Comparison of ENCODE assay signal across 20 cellular contexts in genomic region chr2:60958361-60958760, GRCh38. TPM values are rescaled to one million over a fixed set of nuclear protein-coding genes. Genes with fewer than 3 reads are reported as not detected.
DNase-seq lines count a peak whose midpoint lies in the region; ATAC-seq, FAIRE-seq and TF ChIP-seq lines count a peak whose summit lies in the region.
"Had no signal": no experiment of that assay in that cellular context is flagged by ENCODE, and none has a peak within 500 bp of the region (broad histone marks: within the 10 kb centered on the region; RNA-seq: fewer than 3 reads in every experiment).

No MANE protein-coding gene starts in this region.

- no peaks in the 10 kb centered on the region for H3K27me3 ChIP-seq in GM23248 (replicated peaks; ENCODE audit: insufficient read depth)
- no peaks in the 10 kb centered on the region for H3K27me3 ChIP-seq in bronchial epithelial cell (ENCODE audit: control insufficient read depth, insufficient read depth, low read length)
- H3K27me3 ChIP-seq: SJCRH30, tibial nerve had no signal

- H3F3A ChIP-seq in GM23248 (ENCODE audit: insufficient read depth): peaks cover 27% of the 10 kb centered on the region

- intact Hi-C loops in sciatic nerve (cut with DNase I): loop anchor here (10.0 kb wide), 1 partner anchor 1596 kb away; no protein-coding TSS in a partner anchor

- no peak overlapping the region for H2AFZ ChIP-seq in GM23248

- in situ Hi-C loops in GM23248 (cut with MboI): no loop called here

- DNase-seq in A172 (ENCODE audit: low spot score) (peak; percentile 3), GM23248 (peak; percentile 40), bronchial epithelial cell (ENCODE audit: low read depth) (peak; percentile 50), iris pigment epithelial cell (ENCODE audit: low read depth) (peak; percentile 35), NCI-H345 treated with DMSO at 0.1 percent for 48 hours (lab: John Stamatoyannopoulos, UW; ENCODE audit: unreplicated experiment) (no peak), sciatic nerve (ENCODE audit: low spot score) (no peak), NCI-H1092 (lab: John Stamatoyannopoulos, UW) (no peak)
- DNase-seq: activated CD4-positive, alpha-beta T cell treated with anti-CD3 and anti-CD28 coated beads for 36 hours; activated naive CD4-positive, alpha-beta T cell treated with anti-CD3 and anti-CD28 coated beads, Interleukin-2, amount 50 U/mL, for 16 hours; islet precursor cell; midbrain; NCI-H1436 treated with DMSO at 0.1 percent for 48 hours; occipital lobe; stimulated activated CD4-positive, alpha-beta T cell treated with anti-CD3 and anti-CD28 coated beads, Interleukin-4, amount 100 ng/mL, for 4 hours; T1000 had no signal

- ATAC-seq in sciatic nerve (no peak), HG03457 (IDR thresholded peaks at IDR 0.05; ENCODE audit: unreplicated experiment) (no peak)
- ATAC-seq: activated CD4-positive, alpha-beta T cell treated with anti-CD3 and anti-CD28 coated beads for 36 hours had no signal

- peak overlapping the region; percentile 78 for H3K27ac ChIP-seq in GM23248
- H3K27ac ChIP-seq: SJCRH30, tibial nerve had no signal

- H3K36me3 ChIP-seq in GM23248 (ENCODE audit: low read depth) (peaks cover 11% of the 10 kb centered on the region; the same call in 1 of the 2 replicates), bronchial epithelial cell (ENCODE audit: control insufficient read depth, insufficient read depth, low read length) (peaks cover 2% of the 10 kb centered on the region)

- H4K20me1 ChIP-seq in GM23248 (ENCODE audit: insufficient read depth): no peaks in the 10 kb centered on the region

- no peak overlapping the region for H3K4me3 ChIP-seq in GM23248
- H3K4me3 ChIP-seq in bronchial epithelial cell (ENCODE audit: low read depth, low read length): no peak overlapping the region
- H3K4me3 ChIP-seq: A549, SJCRH30, tibial nerve had no signal

- no peaks in the 10 kb centered on the region for H3K9me2 ChIP-seq in GM23248 (ENCODE audit: insufficient read depth)

- H3K79me2 ChIP-seq in GM23248 (ENCODE audit: insufficient read depth): no peaks in the 10 kb centered on the region

- no peak overlapping the region for H3K9ac ChIP-seq in GM23248

- H3K4me1 ChIP-seq in GM23248 (ENCODE audit: insufficient read depth): peaks cover 29% of the 10 kb centered on the region
- H3K4me1 ChIP-seq: tibial nerve had no signal

- H3K9me3 ChIP-seq in GM23248 (ENCODE audit: low read depth): no peaks in the 10 kb centered on the region
- H3K9me3 ChIP-seq: A549, SJCRH30, tibial nerve had no signal

- TF ChIP-seq CTCF in bronchial epithelial cell (IDR thresholded peaks at IDR 0.05; ENCODE audit: insufficient read depth, low read length, severe bottlenecking): no peak

- no peak for FAIRE-seq in bronchial epithelial cell (lab: Jason Lieb, UNC)
- FAIRE-seq: A549, GM18507 had no signal

- H3K4me2 ChIP-seq in GM23248 (ENCODE audit: unreplicated experiment): no peak overlapping the region
- H3K4me2 ChIP-seq: A549 had no signal

- 94 to 96% methylated on average over 3 of the region's 3 CpGs for WGBS in GM23248 (ENCODE audit: low coverage in 1 of 2, low lambda C conversion rate in 2 of 2, missing lambda C conversion rate in 2 of 2), 2 experiments

RNA-seq across cellular contexts. Expression of gene PEX13, which starts 59.2 kb away (rescaled TPM):
- total RNA-seq in A172 (2014; rRNA removed; shearing (Covaris generic)): 61.3 and 82.4 TPM in 2 replicates
- total RNA-seq in GM23248 (2014; rRNA removed; shearing (Covaris generic)): 39.1 and 43.6 TPM in 2 replicates
- polyA plus RNA-seq in GM23248 (2016; fragmentation: Nextera tagmentation; extraction: Ambion mirVana): 22.4 and 25.0 TPM in 2 replicates
- total RNA-seq in bronchial epithelial cell: 58.8 and 59.2 TPM in 2 replicates
- total RNA-seq in sciatic nerve: 22.6 TPM

RNA-seq across cellular contexts. Expression of gene PUS10, which starts 59.7 kb away (rescaled TPM):
- total RNA-seq in A172 (2014; rRNA removed; shearing (Covaris generic)): 5.0 and 7.5 TPM in 2 replicates
- total RNA-seq in GM23248 (2014; rRNA removed; shearing (Covaris generic)): 5.2 and 7.1 TPM in 2 replicates
- polyA plus RNA-seq in GM23248 (2016; fragmentation: Nextera tagmentation; extraction: Ambion mirVana): 5.3 and 6.7 TPM in 2 replicates
- total RNA-seq in bronchial epithelial cell (5.9 and 6.1 TPM in 2 replicates), sciatic nerve (8.2 TPM)

Comparison
In these comparisons a context has a peak if more than half of its experiments do, and no peak if none do; other contexts are left out.
1. DNase-seq: peak in A172 (single experiment), GM23248 (single experiment), bronchial epithelial cell (single experiment) and iris pigment epithelial cell (single experiment); none in NCI-H345 treated with DMSO at 0.1 percent for 48 hours (single experiment), sciatic nerve (single experiment) and NCI-H1092 (single experiment).